26 cellular contexts compared by ENCODE assay signal in the genomic region with DNA sequence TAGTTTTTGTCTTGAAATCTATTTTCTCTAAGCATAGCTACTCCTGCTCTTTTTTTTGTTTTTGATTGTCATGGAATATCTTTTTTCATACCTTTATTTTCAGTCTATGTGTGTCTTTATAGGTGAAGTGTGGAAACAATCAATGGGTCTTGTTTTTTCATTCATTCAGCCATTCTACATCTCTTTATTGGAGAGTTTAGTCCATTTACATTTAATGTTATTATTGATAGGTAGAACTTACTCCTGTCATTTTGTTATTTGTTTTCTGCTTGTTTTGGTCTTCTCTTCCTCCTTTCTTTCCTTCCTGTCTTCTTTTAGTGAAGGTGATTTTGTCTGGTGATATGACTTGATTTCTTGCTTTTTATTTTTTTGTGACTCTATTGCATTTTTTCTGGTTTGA.
"Had no signal": no experiment of that assay in that cellular context is flagged by ENCODE, and none has a peak within 500 bp of the region (broad histone marks: within the 10 kb centered on the region; RNA-seq: fewer than 3 reads in every experiment).

No MANE protein-coding gene starts in this region.

- H3K27me3 ChIP-seq: stomach, suprapubic skin, testis, thyroid gland, tibial artery, tibial nerve, transverse colon, upper lobe of left lung, upper lobe of right lung, uterus, vagina had no signal

- ATAC-seq: stimulated activated effector memory CD8-positive, alpha-beta T cell treated with anti-CD3 and anti-CD28 coated beads, Interleukin-12 subunit alpha, Interleukin-12 subunit beta, amount 100 ng/mL, for 72 hours; stimulated activated memory B cell treated with anti-CD40 and anti-IgM and Interleukin-4, amounts not matched to agents 10 μg/mL and 1 μg/mL and 100 μg/mL, for 72 hours; stimulated activated naive B cell treated with anti-CD40 and anti-IgM and Interleukin-4, amounts not matched to agents 10 μg/mL and 1 μg/mL and 100 μg/mL, for 72 hours; stimulated activated naive CD8-positive, alpha-beta T cell treated with anti-CD3 and anti-CD28 coated beads, Interleukin-15, amount 100 ng/mL, for 72 hours; stimulated activated naive CD8-positive, alpha-beta T cell treated with anti-CD3 and anti-CD28 coated beads, Interleukin-15, Interleukin-2, amounts not matched to agents 100 U/mL and 50 U/mL, for 24 hours; upper lobe of right lung had no signal

- H3K9me3 ChIP-seq: stomach, testis, thoracic aorta, thyroid gland, tibial artery, transverse colon, upper lobe of left lung, upper lobe of right lung, uterus, vagina had no signal

- H3K4me3 ChIP-seq: stomach, suprapubic skin, testis, thoracic aorta, thyroid gland, tibial artery, tibial nerve, transverse colon, upper lobe of left lung, upper lobe of right lung, uterus, vagina had no signal

- H3K36me3 ChIP-seq: stomach, thoracic aorta, thyroid gland, tibial artery, tibial nerve, transverse colon, upper lobe of left lung, upper lobe of right lung, uterus, vagina had no signal

- FAIRE-seq: urothelium cell line had no signal

- H3K4me1 ChIP-seq: stomach, testis, tibial nerve, transverse colon, upper lobe of left lung, upper lobe of right lung, uterus, vagina had no signal

- H3K27ac ChIP-seq: stomach, suprapubic skin, testis, thoracic aorta, thyroid gland, tibial artery, tibial nerve, transverse colon, upper lobe of left lung, upper lobe of right lung, uterus, vagina had no signal

- DNase-seq: stimulated activated CD4-positive, alpha-beta T cell treated with anti-CD3 and anti-CD28 coated beads, Interleukin-2, amount 100 ng/mL, for 48 hours; stimulated activated CD4-positive, alpha-beta T cell treated with anti-CD3 and anti-CD28 coated beads, Interleukin-4, amount 100 ng/mL, for 1 hour; stimulated activated CD4-positive, alpha-beta T cell treated with anti-CD3 and anti-CD28 coated beads, Interleukin-4, amount 100 ng/mL, for 24 hours; stimulated activated CD4-positive, alpha-beta T cell treated with anti-CD3 and anti-CD28 coated beads, Interleukin-4, amount 100 ng/mL, for 4 hours; stimulated activated CD8-positive, alpha-beta memory T cell treated with anti-CD3 and anti-CD28 coated beads, Interleukin-4, amount 100 ng/mL, for 48 hours; stimulated activated naive B cell treated with anti-CD40 and anti-IgM and Interleukin-4, amounts not matched to agents 10 μg/mL and 1 μg/mL and 100 μg/mL, for 72 hours; stimulated activated naive CD4-positive, alpha-beta T cell; stimulated activated naive CD4-positive, alpha-beta T cell treated with Interleukin-2 at 50 U/mL for 16 hours; stimulated activated naive CD8-positive, alpha-beta T cell treated with anti-CD3 and anti-CD28 coated beads, Interleukin-15, amount 100 ng/mL, for 72 hours; stimulated activated naive CD8-positive, alpha-beta T cell treated with anti-CD3 and anti-CD28 coated beads, Interleukin-15, Interleukin-2, amounts not matched to agents 100 U/mL and 50 U/mL, for 24 hours; stomach; substantia nigra; testis; thyroid gland; tibial artery; transverse colon; upper lobe of left lung; upper lobe of right lung; uterus had no signal
